In the genomic region with DNA sequence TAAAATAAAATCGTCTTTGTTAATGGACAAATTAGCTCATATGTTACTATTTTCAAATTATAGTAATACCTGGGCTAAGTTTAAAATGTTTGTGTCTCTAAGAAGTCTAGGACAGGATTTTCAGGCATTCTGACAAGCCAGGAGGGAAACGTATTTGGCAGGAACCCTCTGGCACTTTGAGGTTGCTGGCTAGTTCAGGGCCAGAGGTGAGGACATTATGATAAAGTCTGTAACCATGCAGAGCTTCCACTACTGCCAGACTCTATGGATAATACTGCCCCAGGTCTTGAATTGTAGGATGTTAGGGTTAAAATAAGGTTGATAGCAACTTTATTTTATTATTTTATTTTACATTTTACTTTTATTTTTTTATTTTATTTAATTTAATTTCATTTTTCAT, we compare ENCODE assay signal across 21 cellular contexts.
"Had no signal": no experiment of that assay in that cellular context is flagged by ENCODE, and none has a peak within 500 bp of the region (broad histone marks: within the 10 kb centered on the region; RNA-seq: fewer than 3 reads in every experiment).

No MANE protein-coding gene starts in this region.

- DNase-seq: IMR-90, Karpas-422, KG1, MG63, NCI-H1092, NCI-H1105 treated with DMSO at 0.1 percent for 48 hours, NCI-H1417 treated with DMSO at 0.1 percent for 48 hours, NCI-H187, NCI-H2029, NCI-H2081 treated with DMSO at 0.1 percent for 48 hours, NCI-H2171, NCI-H226, NCI-H446, NCI-H510A, NCI-H524 treated with DMSO at 0.1 percent for 48 hours, NCI-H774, RPMI8226, SHP77 treated with DMSO at 0.1 percent for 48 hours, SJCRH30 had no signal

- H3K9me3 ChIP-seq: SJCRH30 had no signal

- H3K27ac ChIP-seq: SJCRH30 had no signal

- ATAC-seq: HepG2, SK-N-SH treated with all-trans-retinoic acid at 6 μM for 48 hours had no signal

- H3K4me3 ChIP-seq: MG63, SJCRH30 had no signal

- H3K36me3 ChIP-seq: SJCRH30 had no signal

- H3K27me3 ChIP-seq: MG63, SJCRH30 had no signal
